In the genomic region with DNA sequence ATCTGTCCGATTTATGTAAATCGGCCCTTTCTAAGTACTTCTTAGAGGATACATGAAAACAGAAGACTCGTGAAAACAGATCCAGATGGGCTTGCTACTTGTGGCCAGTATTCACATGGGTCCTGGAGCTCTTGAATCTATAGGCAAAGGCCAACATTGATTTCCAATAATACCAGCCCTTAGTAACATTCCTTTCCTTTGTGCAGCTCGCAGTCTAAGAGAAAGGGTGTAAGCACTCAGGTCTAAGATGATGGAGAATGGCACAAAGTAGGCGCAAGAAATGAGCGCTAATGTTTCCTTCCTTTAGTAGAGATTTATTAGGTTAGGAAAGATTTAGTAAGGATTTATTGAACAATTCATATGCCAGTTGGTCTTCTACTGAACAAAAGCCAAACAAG, we compare ENCODE assay signal across 8 cellular contexts. TPM values are rescaled to one million over a fixed set of nuclear protein-coding genes. Genes with fewer than 3 reads are reported as not detected.
DNase-seq lines count a peak whose midpoint lies in the region; ATAC-seq, FAIRE-seq and TF ChIP-seq lines count a peak whose summit lies in the region.

No MANE protein-coding gene starts in this region.

- H3K27ac Mint-ChIP-seq in astrocyte (ENCODE audit: unreplicated experiment): peak overlapping the region; percentile 97

- H3K27ac ChIP-seq in astrocyte (ENCODE audit: low read depth, low read length) (peak overlapping the region; percentile 93), thoracic aorta (peak overlapping the region; percentile 60 to 70)

- H3K9me3 ChIP-seq in astrocyte (ENCODE audit: insufficient read depth, low read depth, low read length): no peaks in the 10 kb centered on the region
- H3K9me3 ChIP-seq in thoracic aorta: no peaks in the 10 kb centered on the region

- peaks cover 4% of the 10 kb centered on the region for H3K4me1 Mint-ChIP-seq in astrocyte (ENCODE audit: low read depth, unreplicated experiment)

- FAIRE-seq in astrocyte (lab: Jason Lieb, UNC): no peak

- H3K9ac ChIP-seq in astrocyte (ENCODE audit: low read length): peak overlapping the region; percentile 94

- H3K4me1 ChIP-seq in astrocyte (ENCODE audit: insufficient read depth, low read length): peaks cover 5% of the 10 kb centered on the region
- H3K4me1 ChIP-seq in thoracic aorta (ENCODE audit: control insufficient read depth in 1 of 2, low read depth in 2 of 2): peaks cover 0 to 4% of the 10 kb centered on the region in 2 donors

- H2AFZ ChIP-seq in astrocyte (ENCODE audit: low read depth, low read length): peak overlapping the region; percentile 97

- ATAC-seq in thoracic aorta (ENCODE audit: insufficient number of reproducible peaks, low FRiP score, low read depth) (no peak), GM18870 (IDR thresholded peaks at IDR 0.05; ENCODE audit: unreplicated experiment) (no peak)

- H3K36me3 Mint-ChIP-seq in astrocyte (ENCODE audit: low read depth, unreplicated experiment): no peaks in the 10 kb centered on the region

- peak; percentile 53 for DNase-seq in DMS79 (lab: John Stamatoyannopoulos, UW)
- DNase-seq in NCI-H1694 (lab: John Stamatoyannopoulos, UW): peak; percentile 50
- DNase-seq in astrocyte (ENCODE audit: low read depth): no peak
- DNase-seq in kidney glomerular epithelial cell (lab: John Stamatoyannopoulos, UW): peak; percentile 40
- no peak for DNase-seq in thoracic aorta (ENCODE audit: low spot score)
- no peak for DNase-seq in NOMO-1 treated with dmso at 0.1 percent for 144 hours (lab: John Stamatoyannopoulos, UW; ENCODE audit: unreplicated experiment)
- no peak for DNase-seq in activated CD4-positive, CD25-positive, alpha-beta regulatory T cell treated with anti-CD3 and anti-CD28 coated beads, Interleukin-2, amount 50 U/mL, for 72 hours

- H3K27me3 ChIP-seq in astrocyte (ENCODE audit: insufficient read depth, low read length) (no peaks in the 10 kb centered on the region), thoracic aorta (replicated peaks; ENCODE audit: insufficient read depth) (no peaks in the 10 kb centered on the region)

- peak overlapping the region; percentile 93 for H3K4me2 ChIP-seq in astrocyte (ENCODE audit: low read length)

- H3K9me3 Mint-ChIP-seq in astrocyte (ENCODE audit: unreplicated experiment): no peaks in the 10 kb centered on the region

- no peaks in the 10 kb centered on the region for H3K79me2 ChIP-seq in astrocyte (ENCODE audit: insufficient read depth, low read length)

- no peaks in the 10 kb centered on the region for H4K20me1 ChIP-seq in astrocyte (ENCODE audit: insufficient read depth, low read length)

- H3K4me3 Mint-ChIP-seq in astrocyte (ENCODE audit: unreplicated experiment): peak overlapping the region; percentile 87

- no peaks in the 10 kb centered on the region for H3K27me3 Mint-ChIP-seq in astrocyte (ENCODE audit: low read depth, unreplicated experiment)

- H3K36me3 ChIP-seq in astrocyte (ENCODE audit: insufficient read depth, low read length) (no peaks in the 10 kb centered on the region), thoracic aorta (no peaks in the 10 kb centered on the region)

- H3K4me3 ChIP-seq in astrocyte (ENCODE audit: insufficient read depth, low read depth, low read length) (peak overlapping the region; percentile 82), thoracic aorta (peak overlapping the region; percentile 82)

- TF ChIP-seq CTCF in astrocyte (IDR thresholded peaks at IDR 0.05; ENCODE audit: insufficient read depth, low read depth, low read length) (no peak), thoracic aorta (IDR thresholded peaks at IDR 0.05) (no peak)

RNA-seq across cellular contexts. Expression of a gene that starts 0.6 kb away (rescaled TPM):
- total RNA-seq in astrocyte (not detected in 2 replicates), thoracic aorta (not detected)

RNA-seq across cellular contexts. Expression of a gene that starts 0.6 kb away (rescaled TPM):
- not detected in 2 replicates for total RNA-seq in astrocyte
- not detected for total RNA-seq in thoracic aorta

Comparison
In these comparisons a context has a peak if more than half of its experiments do, and no peak if none do; other contexts are left out.
1. DNase-seq: peak in DMS79 (single experiment), NCI-H1694 (single experiment) and kidney glomerular epithelial cell (single experiment); none in astrocyte (single experiment), thoracic aorta (single experiment), NOMO-1 treated with dmso at 0.1 percent for 144 hours (single experiment) and activated CD4-positive, CD25-positive, alpha-beta regulatory T cell treated with anti-CD3 and anti-CD28 coated beads, Interleukin-2, amount 50 U/mL, for 72 hours (single experiment).